ENCODE assay signal across 9 cellular contexts in genomic region chr4:68271851-68272756, GRCh38. TPM values are rescaled to one million over a fixed set of nuclear protein-coding genes. Genes with fewer than 3 reads are reported as not detected.
DNase-seq lines count a peak whose midpoint lies in the region; ATAC-seq and TF ChIP-seq lines count a peak whose summit lies in the region.
"Had no signal": no experiment of that assay in that cellular context is flagged by ENCODE, and none has a peak within 500 bp of the region (broad histone marks: within the 10 kb centered on the region; RNA-seq: fewer than 3 reads in every experiment).

No MANE protein-coding gene starts in this region.

- no peaks in the 10 kb centered on the region for H3K27me3 ChIP-seq in Peyer's patch
- H3K27me3 ChIP-seq in dorsolateral prefrontal cortex = peaks cover 0 to 9% (median 0%) of the 10 kb centered on the region in 45 donors
- H3K27me3 ChIP-seq: neutrophil had no signal

- H3K4me3 ChIP-seq in Peyer's patch = peak overlapping the region in 1 of 4 donors; percentile 6
- peak overlapping the region in 47 of 59 donors; percentile 3 to 58 (median 30) for H3K4me3 ChIP-seq in dorsolateral prefrontal cortex

- intact Hi-C loops in dorsolateral prefrontal cortex (cut with DNase I) = loop anchor here (1.0 to 5.0 kb wide), 2 partner anchors 100 to 104 kb away; no protein-coding TSS in a partner anchor

- H3K27ac ChIP-seq in Peyer's patch = no peak overlapping the region
- H3K27ac ChIP-seq in dorsolateral prefrontal cortex = no peak overlapping the region
- H3K27ac ChIP-seq: neutrophil had no signal

- ATAC-seq in GM19395 (IDR thresholded peaks at IDR 0.05; ENCODE audit: unreplicated experiment) = peak; percentile 78
- ATAC-seq in HG03378 (IDR thresholded peaks at IDR 0.05; ENCODE audit: unreplicated experiment) = peak; percentile 64

- no peaks in the 10 kb centered on the region for H3K36me3 ChIP-seq in Peyer's patch
- H3K36me3 ChIP-seq: neutrophil had no signal

- no peaks in the 10 kb centered on the region for H3K4me1 ChIP-seq in Peyer's patch

- DNase-seq in SIG-M5 treated with dmso at 0.1 percent for 504 hours (lab: John Stamatoyannopoulos, UW; ENCODE audit: unreplicated experiment) (peak; percentile 19), SIG-M5 (lab: John Stamatoyannopoulos, UW) (no peak), Peyer's patch (no peak), dorsolateral prefrontal cortex (peak in 1 of 10 donors; percentile 4), medulla oblongata (ENCODE audit: extremely low spot score) (peak; percentile 88), T-helper 9 cell (no peak)

- no peak for TF ChIP-seq POLR2A in Peyer's patch (IDR thresholded peaks at IDR 0.05)

- no peaks in the 10 kb centered on the region for H3K9me3 ChIP-seq in Peyer's patch
- H3K9me3 ChIP-seq: neutrophil had no signal

- TF ChIP-seq CTCF in Peyer's patch (IDR thresholded peaks at IDR 0.05) (peak; percentile 50 to 89 (median 79)), dorsolateral prefrontal cortex (IDR thresholded peaks at IDR 0.05 in 54 of 56, conservative IDR thresholded peaks at IDR 0.05 in 2 of 56; ENCODE audit: low read depth in 1 of 56, partially characterized antibody in 56 of 56) (peak; percentile 75 to 96 (median 87))

RNA-seq across cellular contexts. Expression of gene TMPRSS11B, which starts 26.6 kb away (rescaled TPM):
- total RNA-seq in Peyer's patch = not detected
- not detected for total RNA-seq in dorsolateral prefrontal cortex

Comparison
In these comparisons a context has a peak if more than half of its experiments do, and no peak if none do; other contexts are left out.
1. DNase-seq: peak in SIG-M5 treated with dmso at 0.1 percent for 504 hours (single experiment) and medulla oblongata (single experiment); none in SIG-M5 (single experiment), Peyer's patch (0 of 3) and T-helper 9 cell (single experiment).